12 cellular contexts compared by ENCODE assay signal in genomic region chr13:110445183-110445582, GRCh38.
DNase-seq lines count a peak whose midpoint lies in the region; ATAC-seq lines count a peak whose summit lies in the region.
"Had no signal": no experiment of that assay in that cellular context is flagged by ENCODE, and none has a peak within 500 bp of the region (broad histone marks: within the 10 kb centered on the region; RNA-seq: fewer than 3 reads in every experiment).

No MANE protein-coding gene starts in this region.

- no peaks in the 10 kb centered on the region for H3K4me1 ChIP-seq in naive thymus-derived CD4-positive, alpha-beta T cell (ENCODE audit: control insufficient read depth in 2 of 2, insufficient read depth in 2 of 2, low read length in 2 of 2)
- H3K4me1 ChIP-seq: colonic mucosa had no signal

- no peaks in the 10 kb centered on the region for H3K36me3 Mint-ChIP-seq in naive thymus-derived CD4-positive, alpha-beta T cell

- H3K27ac ChIP-seq in naive thymus-derived CD4-positive, alpha-beta T cell (ENCODE audit: low read depth, low read length): no peak overlapping the region
- H3K27ac ChIP-seq: colonic mucosa had no signal

- no peak overlapping the region for H3K27ac Mint-ChIP-seq in naive thymus-derived CD4-positive, alpha-beta T cell

- peak; percentile 67 for ATAC-seq in GM18517 (IDR thresholded peaks at IDR 0.05; ENCODE audit: unreplicated experiment)
- ATAC-seq in HG02759 (IDR thresholded peaks at IDR 0.05; ENCODE audit: unreplicated experiment): peak; percentile 52
- ATAC-seq in naive thymus-derived CD4-positive, alpha-beta T cell: peak; percentile 61
- ATAC-seq: HCT116 had no signal

- POLR2A ChIA-PET in naive thymus-derived CD4-positive, alpha-beta T cell (lab: Charles Lee): no interaction called here

- H3K4me1 Mint-ChIP-seq in naive thymus-derived CD4-positive, alpha-beta T cell: no peaks in the 10 kb centered on the region

- H3K4me3 Mint-ChIP-seq in naive thymus-derived CD4-positive, alpha-beta T cell: no peak overlapping the region

- CTCF ChIA-PET in naive thymus-derived CD4-positive, alpha-beta T cell (lab: Charles Lee): no interaction called here

- no peaks in the 10 kb centered on the region for H3K27me3 ChIP-seq in naive thymus-derived CD4-positive, alpha-beta T cell (ENCODE audit: control insufficient read depth in 2 of 2, insufficient read depth in 2 of 2, low read length in 2 of 2)
- H3K27me3 ChIP-seq: colonic mucosa, ovary had no signal

- intact Hi-C loops in naive thymus-derived CD4-positive, alpha-beta T cell (cut with micrococcal nuclease): no loop called here

- DNase-seq in NOMO-1 treated with DMSO at 0.1 percent for 48 hours (lab: John Stamatoyannopoulos, UW; ENCODE audit: unreplicated experiment) (peak; percentile 85), SK-N-DZ (ENCODE audit: low spot score) (no peak), ureter (ENCODE audit: low spot score) (no peak), NCI-H2081 treated with DMSO at 0.1 percent for 48 hours (lab: John Stamatoyannopoulos, UW) (no peak)
- no peak for DNase-seq in naive thymus-derived CD4-positive, alpha-beta T cell
- DNase-seq in activated naive CD4-positive, alpha-beta T cell (lab: John Stamatoyannopoulos, UW): no peak
- DNase-seq: colonic mucosa, SHP77 treated with DMSO at 0.1 percent for 48 hours had no signal

- no peak overlapping the region for H3K4me3 ChIP-seq in naive thymus-derived CD4-positive, alpha-beta T cell (ENCODE audit: low read length)
- H3K4me3 ChIP-seq: colonic mucosa, ovary had no signal

- H3K9me3 ChIP-seq in naive thymus-derived CD4-positive, alpha-beta T cell (ENCODE audit: control insufficient read depth in 2 of 3, low read length in 3 of 3): no peaks in the 10 kb centered on the region
- H3K9me3 ChIP-seq: colonic mucosa, ovary had no signal

- H3K36me3 ChIP-seq in naive thymus-derived CD4-positive, alpha-beta T cell (ENCODE audit: control insufficient read depth in 2 of 3, insufficient read depth in 3 of 3, low read length in 3 of 3): no peaks in the 10 kb centered on the region
- H3K36me3 ChIP-seq: colonic mucosa, ovary had no signal

- peaks cover 23 to 60% (median 50%) of the 10 kb centered on the region in 5 donors for H3K27me3 Mint-ChIP-seq in naive thymus-derived CD4-positive, alpha-beta T cell

- no peaks in the 10 kb centered on the region for H3K9me3 Mint-ChIP-seq in naive thymus-derived CD4-positive, alpha-beta T cell
